Comparison of ENCODE assay signal across 21 cellular contexts in the genomic region with DNA sequence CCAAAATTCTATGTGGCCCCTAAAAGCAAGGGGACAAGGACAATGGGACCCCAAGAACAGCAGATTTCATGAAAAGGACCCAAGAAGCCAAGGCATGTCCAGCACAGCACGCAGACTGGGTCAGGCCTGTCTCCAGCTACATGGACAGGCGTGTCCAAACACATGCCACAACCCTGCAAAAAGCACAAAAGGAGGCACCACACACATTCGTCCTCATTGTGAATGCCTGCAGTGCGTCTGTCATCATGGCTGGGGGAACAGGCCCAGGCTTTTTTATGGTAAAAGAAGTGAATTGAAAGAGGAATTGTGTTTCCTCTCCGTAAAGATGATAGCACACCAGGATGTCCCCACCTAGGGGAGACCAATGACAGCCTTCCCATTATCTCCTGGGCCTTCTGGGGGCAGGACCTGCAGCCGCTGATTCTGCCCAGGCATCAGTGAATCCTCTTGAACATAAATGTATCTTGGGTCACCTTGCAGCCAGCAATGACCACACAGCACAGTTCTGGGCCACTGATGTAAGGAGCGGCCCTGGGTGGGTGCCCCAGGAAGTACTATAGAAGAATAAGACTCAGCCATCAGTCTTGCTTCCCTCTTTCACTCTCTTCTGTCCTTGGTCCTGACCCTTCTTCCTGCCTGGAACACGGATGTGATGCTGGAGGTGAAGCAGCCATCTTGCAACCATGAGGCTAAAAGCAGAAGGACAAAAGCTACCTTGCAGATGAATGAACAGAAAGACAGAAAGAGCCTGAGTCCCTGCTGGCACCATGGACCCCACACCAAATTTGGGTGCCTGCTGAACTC. TPM values are rescaled to one million over a fixed set of nuclear protein-coding genes. Genes with fewer than 3 reads are reported as not detected.
"Had no signal": no experiment of that assay in that cellular context is flagged by ENCODE, and none has a peak within 500 bp of the region (broad histone marks: within the 10 kb centered on the region; RNA-seq: fewer than 3 reads in every experiment).

No MANE protein-coding gene starts in this region.

- H3K36me3 Mint-ChIP-seq: activated naive CD8-positive, alpha-beta T cell had no signal

- H3K27ac Mint-ChIP-seq: activated CD8-positive, alpha-beta T cell treated with anti-CD3 and anti-CD28 coated beads for 36 hours; activated naive CD8-positive, alpha-beta T cell; activated T-cell treated with anti-CD3 and anti-CD28 coated beads, Interleukin-2, amount 50 U/mL, for 72 hours; dendritic cell treated with granulocyte-macrophage colony-stimulating factor and Interleukin-4, amounts not matched to agents 40 ng/mL and 50 ng/mL, for 4 days; effector memory CD8-positive, alpha-beta T cell; stimulated activated naive CD8-positive, alpha-beta T cell treated with anti-CD3 and anti-CD28 coated beads, Interleukin-15, amount 100 ng/mL, for 72 hours; T-helper 2 cell treated with Interferon-gamma antibody and Interleukin-4, amounts not matched to agents 5 μg/mL and 100 μg/mL, for 36 hours had no signal

- DNase-seq: activated CD8-positive, alpha-beta memory T cell treated with anti-CD3 and anti-CD28 coated beads, Interleukin-2, amount 50 U/mL, for 4 hours; activated CD8-positive, alpha-beta T cell treated with anti-CD3 and anti-CD28 coated beads for 36 hours; activated T-cell treated with anti-CD3 and anti-CD28 coated beads, Interleukin-2, amount 50 U/mL, for 72 hours; amygdala; brain microvascular endothelial cell; cerebellar nuclear complex; effector memory CD8-positive, alpha-beta T cell; erythroblast; left cardiac atrium; naive thymus-derived CD4-positive, alpha-beta T cell; stimulated activated CD4-positive, alpha-beta T cell treated with anti-CD3 and anti-CD28 coated beads, Interleukin-15, amount 100 ng/mL, for 24 hours; stimulated activated CD4-positive, alpha-beta T cell treated with anti-CD3 and anti-CD28 coated beads, Interleukin-4, amount 100 ng/mL, for 24 hours; stimulated activated naive CD8-positive, alpha-beta T cell treated with anti-CD3 and anti-CD28 coated beads, Interleukin-15, amount 100 ng/mL, for 72 hours; SW 1271 had no signal

- H3K4me1 Mint-ChIP-seq: naive thymus-derived CD4-positive, alpha-beta T cell; stimulated activated naive CD8-positive, alpha-beta T cell treated with anti-CD3 and anti-CD28 coated beads, Interleukin-15, amount 100 ng/mL, for 72 hours had no signal

- ATAC-seq: activated CD8-positive, alpha-beta T cell treated with anti-CD3 and anti-CD28 coated beads for 36 hours; activated T-cell treated with anti-CD3 and anti-CD28 coated beads, Interleukin-2, amount 50 U/mL, for 72 hours; effector memory CD8-positive, alpha-beta T cell; left cardiac atrium; naive thymus-derived CD4-positive, alpha-beta T cell; stimulated activated naive CD8-positive, alpha-beta T cell treated with anti-CD3 and anti-CD28 coated beads, Interleukin-15, amount 100 ng/mL, for 72 hours had no signal

- H3K4me3 Mint-ChIP-seq: activated CD8-positive, alpha-beta T cell treated with anti-CD3 and anti-CD28 coated beads for 36 hours; activated naive CD8-positive, alpha-beta T cell; activated T-cell treated with anti-CD3 and anti-CD28 coated beads, Interleukin-2, amount 50 U/mL, for 72 hours; dendritic cell treated with granulocyte-macrophage colony-stimulating factor and Interleukin-4, amounts not matched to agents 40 ng/mL and 50 ng/mL, for 4 days; effector memory CD8-positive, alpha-beta T cell; naive thymus-derived CD4-positive, alpha-beta T cell; stimulated activated naive CD8-positive, alpha-beta T cell treated with anti-CD3 and anti-CD28 coated beads, Interleukin-15, amount 100 ng/mL, for 72 hours; T-helper 2 cell treated with Interferon-gamma antibody and Interleukin-4, amounts not matched to agents 5 μg/mL and 100 μg/mL, for 36 hours had no signal

- H3K36me3 ChIP-seq: brain microvascular endothelial cell, thoracic aorta had no signal

- H3K9me3 Mint-ChIP-seq: activated CD8-positive, alpha-beta T cell treated with anti-CD3 and anti-CD28 coated beads for 36 hours; activated T-cell treated with anti-CD3 and anti-CD28 coated beads, Interleukin-2, amount 50 U/mL, for 72 hours; dendritic cell treated with granulocyte-macrophage colony-stimulating factor and Interleukin-4, amounts not matched to agents 40 ng/mL and 50 ng/mL, for 4 days; effector memory CD8-positive, alpha-beta T cell; stimulated activated naive CD8-positive, alpha-beta T cell treated with anti-CD3 and anti-CD28 coated beads, Interleukin-15, amount 100 ng/mL, for 72 hours; T-helper 2 cell treated with Interferon-gamma antibody and Interleukin-4, amounts not matched to agents 5 μg/mL and 100 μg/mL, for 36 hours had no signal

- H3K4me3 ChIP-seq: thoracic aorta had no signal

- H3K27me3 ChIP-seq: brain microvascular endothelial cell had no signal

- H3K27ac ChIP-seq: brain microvascular endothelial cell, thoracic aorta had no signal

RNA-seq across cellular contexts. Expression of a gene that starts 29.8 kb away (rescaled TPM):
- total RNA-seq: activated CD8-positive, alpha-beta T cell treated with anti-CD3 and anti-CD28 coated beads for 36 hours; activated T-cell treated with anti-CD3 and anti-CD28 coated beads, Interleukin-2, amount 50 U/mL, for 72 hours; glomerular endothelial cell; lung microvascular endothelial cell; mononuclear cell; naive thymus-derived CD4-positive, alpha-beta T cell had no signal
- polyA plus RNA-seq: naive thymus-derived CD4-positive, alpha-beta T cell had no signal

RNA-seq across cellular contexts. Expression of a gene that starts 54.8 kb away (rescaled TPM):
- total RNA-seq: activated CD8-positive, alpha-beta T cell treated with anti-CD3 and anti-CD28 coated beads for 36 hours; lung microvascular endothelial cell; mononuclear cell; thoracic aorta had no signal
- polyA plus RNA-seq: naive thymus-derived CD4-positive, alpha-beta T cell had no signal
